In the genomic region with DNA sequence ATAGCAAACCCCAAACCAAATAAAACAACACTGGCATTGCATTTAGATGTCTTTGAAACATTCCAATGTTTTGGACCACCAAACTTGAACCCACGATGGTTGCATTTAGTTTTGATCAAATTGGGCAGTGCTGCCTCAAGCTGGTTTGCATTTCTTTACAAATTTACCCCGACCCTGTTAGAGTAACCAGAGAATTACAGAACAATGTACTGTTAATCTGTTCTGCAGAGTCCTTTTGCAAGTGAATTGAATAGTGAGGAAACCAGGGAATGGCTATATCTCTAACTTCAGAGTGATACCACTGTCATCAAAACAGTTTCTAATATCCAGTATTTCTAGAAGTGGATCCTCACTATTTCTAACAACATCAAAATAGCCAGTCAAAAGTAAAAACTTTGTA, we compare ENCODE assay signal across 22 cellular contexts.
A peak's percentile ranks its signal among the peaks of the same experiment; 100 is the strongest.
DNase-seq lines count a peak whose midpoint lies in the region; ATAC-seq lines count a peak whose summit lies in the region.
"Had no signal": no experiment of that assay in that cellular context is flagged by ENCODE, and none has a peak within 500 bp of the region (broad histone marks: within the 10 kb centered on the region; RNA-seq: fewer than 3 reads in every experiment).

No MANE protein-coding gene starts in this region.

- ATAC-seq in GM18502 (IDR thresholded peaks at IDR 0.05; ENCODE audit: poor library complexity, unreplicated experiment), result no peak
- no peak for ATAC-seq in HG03571 (IDR thresholded peaks at IDR 0.05; ENCODE audit: unreplicated experiment)
- ATAC-seq: A549; CD8-positive, alpha-beta T cell; GM12878 had no signal

- H3K9me3 ChIP-seq in BLaER1 treated with 17β-estradiol and CSF1 and Interleukin-3, amounts not matched to agents 10 nM and 100 nM (replicated peaks in 1 of 11), result peaks cover 4 to 32% (median 17%) of the 10 kb centered on the region in 11 experiments; a peak in 20 of 22 replicates
- H3K9me3 ChIP-seq in HUES6 (ENCODE audit: control insufficient read depth, insufficient read depth, low read depth, low read length), result no peaks in the 10 kb centered on the region
- H3K9me3 ChIP-seq in iPS-20b (ENCODE audit: insufficient read depth, low read depth, low read length), result no peaks in the 10 kb centered on the region
- H3K9me3 ChIP-seq: A549, BE2C, Caco-2 had no signal

- peak overlapping the region in 2 of 11 experiments; percentile 13 to 43; a peak in 2 of 22 replicates for H3K27ac ChIP-seq in BLaER1 treated with 17β-estradiol and CSF1 and Interleukin-3, amounts not matched to agents 10 nM and 100 nM
- H3K27ac ChIP-seq in HUES6 (ENCODE audit: low read depth, low read length) (no peak overlapping the region), iPS-20b (ENCODE audit: low read length) (no peak overlapping the region)
- H3K27ac ChIP-seq: A549, C4-2B had no signal

- 0 out of 22 replicates have a peak, but pooled peaks cover 0 to 4% (median 0%) of the 10 kb centered on the region in 11 experiments for H3K36me3 ChIP-seq in BLaER1 treated with 17β-estradiol and CSF1 and Interleukin-3, amounts not matched to agents 10 nM and 100 nM
- H3K36me3 ChIP-seq in HUES6 (ENCODE audit: control insufficient read depth, insufficient read depth, low read length) (no peaks in the 10 kb centered on the region), iPS-20b (ENCODE audit: insufficient read depth, low read depth, low read length) (no peaks in the 10 kb centered on the region)
- H3K36me3 ChIP-seq: BE2C had no signal

- no peak overlapping the region; a peak in 1 of 22 replicates for H3K9ac ChIP-seq in BLaER1 treated with 17β-estradiol and CSF1 and Interleukin-3, amounts not matched to agents 10 nM and 100 nM
- no peak overlapping the region for H3K9ac ChIP-seq in HUES6 (ENCODE audit: low read length)
- H3K9ac ChIP-seq in iPS-20b (ENCODE audit: low read depth, low read length), result no peak overlapping the region

- no peaks in the 10 kb centered on the region for H4K20me1 ChIP-seq in BLaER1 treated with 17β-estradiol and CSF1 and Interleukin-3, amounts not matched to agents 10 nM and 100 nM

- no peak for DNase-seq in HuH-7 (ENCODE audit: low spot score)
- DNase-seq in hippocampal formation (lab: John Stamatoyannopoulos, UW), result no peak
- DNase-seq: 8988T; ACHN; AML-193; BE2C; Caco-2; CD4-positive, CD25-positive, alpha-beta regulatory T cell; CD8-positive, alpha-beta T cell; DMS79; EL; GDM1; GOT3; HCEC 1CT had no signal

- peak overlapping the region in 2 of 10 experiments; percentile 5 to 27; a peak in 2 of 20 replicates for H3K4me3 ChIP-seq in BLaER1 treated with 17β-estradiol and CSF1 and Interleukin-3, amounts not matched to agents 10 nM and 100 nM
- 0 out of 2 replicates have a peak overlapping the region, but pooled peaks have one; percentile 8 for H3K4me3 ChIP-seq in HUES6 (ENCODE audit: low read depth, low read length)
- H3K4me3 ChIP-seq in iPS-20b (ENCODE audit: low read length), result peak overlapping the region; percentile 19; the same call in 1 of the 2 replicates
- H3K4me3 ChIP-seq: A549, GM12878 had no signal

- no peaks in the 10 kb centered on the region for H3K27me3 ChIP-seq in BLaER1 treated with 17β-estradiol and CSF1 and Interleukin-3, amounts not matched to agents 10 nM and 100 nM
- H3K27me3 ChIP-seq in HUES6 (ENCODE audit: control insufficient read depth, insufficient read depth, low read length) (no peaks in the 10 kb centered on the region), iPS-20b (ENCODE audit: insufficient read depth, low read length) (no peaks in the 10 kb centered on the region)
- H3K27me3 ChIP-seq: BE2C had no signal

- H3K4me2 ChIP-seq in BLaER1 treated with 17β-estradiol and CSF1 and Interleukin-3, amounts not matched to agents 10 nM and 100 nM, result peak overlapping the region in 8 of 11 experiments; percentile 46 to 88 (median 69); a peak in 16 of 22 replicates
- H3K4me2 ChIP-seq: A549 had no signal

- peaks cover 2 to 76% (median 44%) of the 10 kb centered on the region in 10 experiments; a peak in 17 of 20 replicates for H3K4me1 ChIP-seq in BLaER1 treated with 17β-estradiol and CSF1 and Interleukin-3, amounts not matched to agents 10 nM and 100 nM
- H3K4me1 ChIP-seq in HUES6 (ENCODE audit: control insufficient read depth, insufficient read depth, low read length), result peaks cover 12% of the 10 kb centered on the region
- H3K4me1 ChIP-seq in iPS-20b (ENCODE audit: insufficient read depth, low read length), result peaks cover 9% of the 10 kb centered on the region; the same call in 1 of the 2 replicates
- H3K4me1 ChIP-seq: A549, BE2C, Caco-2 had no signal
